18 cellular contexts compared by ENCODE assay signal in genomic region chr2:64007924-64008323, GRCh38.
"Had no signal": no experiment of that assay in that cellular context is flagged by ENCODE, and none has a peak within 500 bp of the region (broad histone marks: within the 10 kb centered on the region; RNA-seq: fewer than 3 reads in every experiment).

No MANE protein-coding gene starts in this region.

- H3K36me3 ChIP-seq: right atrium auricular region, thoracic aorta had no signal

- H3K27ac ChIP-seq: epithelial cell of prostate, esophagus muscularis mucosa, gastroesophageal sphincter, right atrium auricular region, stomach, thoracic aorta had no signal

- H3K27me3 Mint-ChIP-seq: dendritic cell treated with granulocyte-macrophage colony-stimulating factor and Interleukin-4, amounts not matched to agents 40 ng/mL and 50 ng/mL, for 4 days; effector memory CD8-positive, alpha-beta T cell; naive thymus-derived CD4-positive, alpha-beta T cell; type B pancreatic cell had no signal

- H3K9me3 Mint-ChIP-seq: effector memory CD8-positive, alpha-beta T cell; naive thymus-derived CD4-positive, alpha-beta T cell had no signal

- ATAC-seq: effector memory CD8-positive, alpha-beta T cell; gastroesophageal sphincter; naive thymus-derived CD4-positive, alpha-beta T cell had no signal

- H3K4me3 ChIP-seq: esophagus muscularis mucosa, gastroesophageal sphincter, right atrium auricular region, stomach, thoracic aorta had no signal

- DNase-seq: effector memory CD8-positive, alpha-beta T cell; glutamatergic neuron; islet precursor cell; mammary epithelial cell; naive thymus-derived CD4-positive, alpha-beta T cell; nephron progenitor cell; small intestine; stimulated activated CD4-positive, alpha-beta T cell treated with anti-CD3 and anti-CD28 coated beads, Interleukin-12 subunit alpha, Interleukin-12 subunit beta, amount 100 ng/mL, for 4 hours; stimulated activated naive CD4-positive, alpha-beta T cell; stomach; substantia nigra had no signal

- H3K27ac Mint-ChIP-seq: dendritic cell treated with granulocyte-macrophage colony-stimulating factor and Interleukin-4, amounts not matched to agents 40 ng/mL and 50 ng/mL, for 4 days; effector memory CD8-positive, alpha-beta T cell; nephron progenitor cell; type B pancreatic cell had no signal

- H3K9me3 ChIP-seq: esophagus muscularis mucosa, gastroesophageal sphincter, right atrium auricular region, stomach, thoracic aorta had no signal

- H3K27me3 ChIP-seq: esophagus muscularis mucosa, gastroesophageal sphincter, right atrium auricular region, stomach had no signal

- H3K4me3 Mint-ChIP-seq: dendritic cell treated with granulocyte-macrophage colony-stimulating factor and Interleukin-4, amounts not matched to agents 40 ng/mL and 50 ng/mL, for 4 days; effector memory CD8-positive, alpha-beta T cell; nephron progenitor cell; type B pancreatic cell had no signal
